Comparison of ENCODE assay signal across 2 cellular contexts in genomic region chr19:18401580-18402112, GRCh38.
A peak's percentile ranks its signal among the peaks of the same experiment; 100 is the strongest.
TF ChIP-seq lines count a peak whose summit lies in the region.

No MANE protein-coding gene starts in this region.

TF ChIP-seq in K562, 482 proteins besides CTCF, POLR2A, EP300 and RAD21 (continued from another document and continues in another):
- TF ChIP-seq, protein P1, sequence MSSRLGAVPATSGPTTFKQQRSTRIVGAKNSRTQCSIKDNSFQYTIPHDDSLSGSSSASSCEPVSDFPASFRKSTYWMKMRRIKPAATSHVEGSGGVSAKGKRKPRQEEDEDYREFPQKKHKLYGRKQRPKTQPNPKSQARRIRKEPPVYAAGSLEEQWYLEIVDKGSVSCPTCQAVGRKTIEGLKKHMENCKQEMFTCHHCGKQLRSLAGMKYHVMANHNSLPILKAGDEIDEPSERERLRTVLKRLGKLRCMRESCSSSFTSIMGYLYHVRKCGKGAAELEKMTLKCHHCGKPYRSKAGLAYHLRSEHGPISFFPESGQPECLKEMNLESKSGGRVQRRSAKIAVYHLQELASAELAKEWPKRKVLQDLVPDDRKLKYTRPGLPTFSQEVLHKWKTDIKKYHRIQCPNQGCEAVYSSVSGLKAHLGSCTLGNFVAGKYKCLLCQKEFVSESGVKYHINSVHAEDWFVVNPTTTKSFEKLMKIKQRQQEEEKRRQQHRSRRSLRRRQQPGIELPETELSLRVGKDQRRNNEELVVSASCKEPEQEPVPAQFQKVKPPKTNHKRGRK (tag; IDR thresholded peaks at IDR 0.05): no peak
- peak; percentile 90 for TF ChIP-seq RBM25 (IDR thresholded peaks at IDR 0.05; ENCODE audit: low read depth, low read length, severe bottlenecking)
- TF ChIP-seq ZNF639 (CRISPR knock-in tag; conservative IDR thresholded peaks at IDR 0.05 in 1 of 2, IDR thresholded peaks at IDR 0.05 in 1 of 2): peak in 1 of 2 experiments; percentile 56; a peak in 1 of 4 replicates
- 0 out of 2 replicates have a peak, but pooled peaks have one; percentile 33 for TF ChIP-seq ZNF764 (CRISPR knock-in tag; IDR thresholded peaks at IDR 0.05; ENCODE audit: low read depth)
- TF ChIP-seq ARID2 (IDR thresholded peaks at IDR 0.05): no peak
- no peak for TF ChIP-seq CLOCK (CRISPR knock-in tag; IDR thresholded peaks at IDR 0.05; ENCODE audit: borderline replicate concordance)
- TF ChIP-seq PTBP1 (IDR thresholded peaks at IDR 0.05; ENCODE audit: low read depth, low read length): 0 out of 2 replicates have a peak, but pooled peaks have one; percentile 83
- no peak for TF ChIP-seq GATAD2A (IDR thresholded peaks at IDR 0.05)
- TF ChIP-seq RBBP5 (IDR thresholded peaks at IDR 0.05; ENCODE audit: borderline replicate concordance, insufficient read depth, low read length, poor library complexity, severe bottlenecking): no peak
- no peak for TF ChIP-seq CHD1 (IDR thresholded peaks at IDR 0.05; ENCODE audit: low read length)
- no peak for TF ChIP-seq TGIF2 (CRISPR knock-in tag; IDR thresholded peaks at IDR 0.05)
- TF ChIP-seq CBFA2T2 (conservative IDR thresholded peaks at IDR 0.05): peak; percentile 16; the same call in 1 of the 2 replicates
- peak; percentile 36; the same call in 1 of the 2 replicates for TF ChIP-seq CBFA2T3 (IDR thresholded peaks at IDR 0.05)
- peak; percentile 13 for TF ChIP-seq ZFP36 (IDR thresholded peaks at IDR 0.05; ENCODE audit: low read depth, low read length, partially characterized antibody)
- TF ChIP-seq SMAD4 (CRISPR knock-in tag; conservative IDR thresholded peaks at IDR 0.05): no peak
- TF ChIP-seq ZFP1 (CRISPR knock-in tag; IDR thresholded peaks at IDR 0.05): no peak
- no peak for TF ChIP-seq PCBP2 (IDR thresholded peaks at IDR 0.05; ENCODE audit: low read depth, low read length, poor library complexity, severe bottlenecking)
- peak; percentile 27; the same call in 1 of the 2 replicates for TF ChIP-seq JUND (IDR thresholded peaks at IDR 0.05; ENCODE audit: borderline replicate concordance, low read depth, low read length)
- TF ChIP-seq JUND (tag; IDR thresholded peaks at IDR 0.05; ENCODE audit: borderline replicate concordance, low read depth, low read length): no peak; the same call in 2 of the 3 replicates
- TF ChIP-seq ZNF449 (CRISPR knock-in tag; IDR thresholded peaks at IDR 0.05): peak; percentile 86; the same call in 1 of the 2 replicates
- TF ChIP-seq ZKSCAN1 (IDR thresholded peaks at IDR 0.05; ENCODE audit: low read depth, low read length): 0 out of 2 replicates have a peak, but pooled peaks have one; percentile 20
- no peak for TF ChIP-seq PHB (CRISPR knock-in tag; IDR thresholded peaks at IDR 0.05)
- TF ChIP-seq ELF2 (CRISPR knock-in tag; IDR thresholded peaks at IDR 0.05): 0 out of 2 replicates have a peak, but pooled peaks have one; percentile 55
- no peak for TF ChIP-seq ZNF253 (CRISPR knock-in tag; conservative IDR thresholded peaks at IDR 0.05)
- TF ChIP-seq, protein P2, sequence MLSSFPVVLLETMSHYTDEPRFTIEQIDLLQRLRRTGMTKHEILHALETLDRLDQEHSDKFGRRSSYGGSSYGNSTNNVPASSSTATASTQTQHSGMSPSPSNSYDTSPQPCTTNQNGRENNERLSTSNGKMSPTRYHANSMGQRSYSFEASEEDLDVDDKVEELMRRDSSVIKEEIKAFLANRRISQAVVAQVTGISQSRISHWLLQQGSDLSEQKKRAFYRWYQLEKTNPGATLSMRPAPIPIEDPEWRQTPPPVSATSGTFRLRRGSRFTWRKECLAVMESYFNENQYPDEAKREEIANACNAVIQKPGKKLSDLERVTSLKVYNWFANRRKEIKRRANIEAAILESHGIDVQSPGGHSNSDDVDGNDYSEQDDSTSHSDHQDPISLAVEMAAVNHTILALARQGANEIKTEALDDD (IDR thresholded peaks at IDR 0.05): no peak
- no peak for TF ChIP-seq SRSF1 (IDR thresholded peaks at IDR 0.05; ENCODE audit: low read depth, low read length)

TF ChIP-seq in HepG2, 621 proteins besides CTCF, POLR2A, EP300 and RAD21 (continued from another document and continues in another):
- TF ChIP-seq, protein P3, sequence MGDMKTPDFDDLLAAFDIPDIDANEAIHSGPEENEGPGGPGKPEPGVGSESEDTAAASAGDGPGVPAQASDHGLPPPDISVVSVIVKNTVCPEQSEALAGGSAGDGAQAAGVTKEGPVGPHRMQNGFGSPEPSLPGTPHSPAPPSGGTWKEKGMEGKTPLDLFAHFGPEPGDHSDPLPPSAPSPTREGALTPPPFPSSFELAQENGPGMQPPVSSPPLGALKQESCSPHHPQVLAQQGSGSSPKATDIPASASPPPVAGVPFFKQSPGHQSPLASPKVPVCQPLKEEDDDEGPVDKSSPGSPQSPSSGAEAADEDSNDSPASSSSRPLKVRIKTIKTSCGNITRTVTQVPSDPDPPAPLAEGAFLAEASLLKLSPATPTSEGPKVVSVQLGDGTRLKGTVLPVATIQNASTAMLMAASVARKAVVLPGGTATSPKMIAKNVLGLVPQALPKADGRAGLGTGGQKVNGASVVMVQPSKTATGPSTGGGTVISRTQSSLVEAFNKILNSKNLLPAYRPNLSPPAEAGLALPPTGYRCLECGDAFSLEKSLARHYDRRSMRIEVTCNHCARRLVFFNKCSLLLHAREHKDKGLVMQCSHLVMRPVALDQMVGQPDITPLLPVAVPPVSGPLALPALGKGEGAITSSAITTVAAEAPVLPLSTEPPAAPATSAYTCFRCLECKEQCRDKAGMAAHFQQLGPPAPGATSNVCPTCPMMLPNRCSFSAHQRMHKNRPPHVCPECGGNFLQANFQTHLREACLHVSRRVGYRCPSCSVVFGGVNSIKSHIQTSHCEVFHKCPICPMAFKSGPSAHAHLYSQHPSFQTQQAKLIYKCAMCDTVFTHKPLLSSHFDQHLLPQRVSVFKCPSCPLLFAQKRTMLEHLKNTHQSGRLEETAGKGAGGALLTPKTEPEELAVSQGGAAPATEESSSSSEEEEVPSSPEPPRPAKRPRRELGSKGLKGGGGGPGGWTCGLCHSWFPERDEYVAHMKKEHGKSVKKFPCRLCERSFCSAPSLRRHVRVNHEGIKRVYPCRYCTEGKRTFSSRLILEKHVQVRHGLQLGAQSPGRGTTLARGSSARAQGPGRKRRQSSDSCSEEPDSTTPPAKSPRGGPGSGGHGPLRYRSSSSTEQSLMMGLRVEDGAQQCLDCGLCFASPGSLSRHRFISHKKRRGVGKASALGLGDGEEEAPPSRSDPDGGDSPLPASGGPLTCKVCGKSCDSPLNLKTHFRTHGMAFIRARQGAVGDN (CRISPR knock-in tag; IDR thresholded peaks at IDR 0.05): peak; percentile 40; the same call in 1 of the 2 replicates
- no peak for TF ChIP-seq TMF1 (CRISPR knock-in tag; IDR thresholded peaks at IDR 0.05; ENCODE audit: low read depth)
- TF ChIP-seq, protein P4, sequence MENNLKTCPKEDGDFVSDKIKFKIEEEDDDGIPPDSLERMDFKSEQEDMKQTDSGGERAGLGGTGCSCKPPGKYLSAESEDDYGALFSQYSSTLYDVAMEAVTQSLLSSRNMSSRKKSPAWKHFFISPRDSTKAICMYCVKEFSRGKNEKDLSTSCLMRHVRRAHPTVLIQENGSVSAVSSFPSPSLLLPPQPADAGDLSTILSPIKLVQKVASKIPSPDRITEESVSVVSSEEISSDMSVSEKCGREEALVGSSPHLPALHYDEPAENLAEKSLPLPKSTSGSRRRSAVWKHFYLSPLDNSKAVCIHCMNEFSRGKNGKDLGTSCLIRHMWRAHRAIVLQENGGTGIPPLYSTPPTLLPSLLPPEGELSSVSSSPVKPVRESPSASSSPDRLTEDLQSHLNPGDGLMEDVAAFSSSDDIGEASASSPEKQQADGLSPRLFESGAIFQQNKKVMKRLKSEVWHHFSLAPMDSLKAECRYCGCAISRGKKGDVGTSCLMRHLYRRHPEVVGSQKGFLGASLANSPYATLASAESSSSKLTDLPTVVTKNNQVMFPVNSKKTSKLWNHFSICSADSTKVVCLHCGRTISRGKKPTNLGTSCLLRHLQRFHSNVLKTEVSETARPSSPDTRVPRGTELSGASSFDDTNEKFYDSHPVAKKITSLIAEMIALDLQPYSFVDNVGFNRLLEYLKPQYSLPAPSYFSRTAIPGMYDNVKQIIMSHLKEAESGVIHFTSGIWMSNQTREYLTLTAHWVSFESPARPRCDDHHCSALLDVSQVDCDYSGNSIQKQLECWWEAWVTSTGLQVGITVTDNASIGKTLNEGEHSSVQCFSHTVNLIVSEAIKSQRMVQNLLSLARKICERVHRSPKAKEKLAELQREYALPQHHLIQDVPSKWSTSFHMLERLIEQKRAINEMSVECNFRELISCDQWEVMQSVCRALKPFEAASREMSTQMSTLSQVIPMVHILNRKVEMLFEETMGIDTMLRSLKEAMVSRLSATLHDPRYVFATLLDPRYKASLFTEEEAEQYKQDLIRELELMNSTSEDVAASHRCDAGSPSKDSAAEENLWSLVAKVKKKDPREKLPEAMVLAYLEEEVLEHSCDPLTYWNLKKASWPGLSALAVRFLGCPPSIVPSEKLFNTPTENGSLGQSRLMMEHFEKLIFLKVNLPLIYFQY (CRISPR knock-in tag; IDR thresholded peaks at IDR 0.05; ENCODE audit: borderline replicate concordance): no peak
- no peak for TF ChIP-seq SALL1 (CRISPR knock-in tag; IDR thresholded peaks at IDR 0.05)
- TF ChIP-seq NCOA2 (CRISPR knock-in tag; IDR thresholded peaks at IDR 0.05): no peak
- TF ChIP-seq KDM5A (IDR thresholded peaks at IDR 0.05; ENCODE audit: borderline replicate concordance, low read length): no peak
- TF ChIP-seq ZNF207 (IDR thresholded peaks at IDR 0.05; ENCODE audit: borderline replicate concordance): no peak
- no peak for TF ChIP-seq ZMAT3 (CRISPR knock-in tag; conservative IDR thresholded peaks at IDR 0.05)
- TF ChIP-seq TEAD3 (CRISPR knock-in tag; optimal IDR thresholded peaks at IDR 0.05; ENCODE audit: borderline replicate concordance): no peak
- no peak for TF ChIP-seq HNF4A (CRISPR knock-in tag; IDR thresholded peaks at IDR 0.05)
- TF ChIP-seq ZSCAN31 (CRISPR knock-in tag; IDR thresholded peaks at IDR 0.05; ENCODE audit: low read depth): no peak
- no peak for TF ChIP-seq ZNF296 (CRISPR knock-in tag; conservative IDR thresholded peaks at IDR 0.05)
- TF ChIP-seq ZNF839 (CRISPR knock-in tag; IDR thresholded peaks at IDR 0.05; ENCODE audit: borderline replicate concordance): no peak
- TF ChIP-seq NR1H2 (CRISPR knock-in tag; IDR thresholded peaks at IDR 0.05; ENCODE audit: borderline replicate concordance, low read depth): no peak
- no peak for TF ChIP-seq ZBTB34 (CRISPR knock-in tag; IDR thresholded peaks at IDR 0.05)
- no peak for TF ChIP-seq ZNF878 (CRISPR knock-in tag; IDR thresholded peaks at IDR 0.05)
- no peak for TF ChIP-seq SETDB1 (CRISPR knock-in tag; IDR thresholded peaks at IDR 0.05; ENCODE audit: borderline replicate concordance)
- no peak for TF ChIP-seq EHMT2 (IDR thresholded peaks at IDR 0.05; ENCODE audit: borderline replicate concordance, low read depth, low read length)
- TF ChIP-seq ESRRA (CRISPR knock-in tag; IDR thresholded peaks at IDR 0.05; ENCODE audit: low read depth): no peak
- peak; percentile 91 for TF ChIP-seq RCOR2 (CRISPR knock-in tag; IDR thresholded peaks at IDR 0.05)
- TF ChIP-seq ZNF768 (CRISPR knock-in tag; IDR thresholded peaks at IDR 0.05): no peak
- no peak for TF ChIP-seq ZNF597 (CRISPR knock-in tag; IDR thresholded peaks at IDR 0.05)
- TF ChIP-seq ELF4 (CRISPR knock-in tag; IDR thresholded peaks at IDR 0.05; ENCODE audit: borderline replicate concordance): no peak
- TF ChIP-seq ZXDC (CRISPR knock-in tag; IDR thresholded peaks at IDR 0.05): no peak
- TF ChIP-seq MED1 (CRISPR knock-in tag; IDR thresholded peaks at IDR 0.05): peak; percentile 47
- no peak for TF ChIP-seq TGIF2 (CRISPR knock-in tag; IDR thresholded peaks at IDR 0.05)
- TF ChIP-seq ZNF792 (CRISPR knock-in tag; IDR thresholded peaks at IDR 0.05): 0 out of 2 replicates have a peak, but pooled peaks have one; percentile 25
- no peak for TF ChIP-seq ZNF513 (CRISPR knock-in tag; conservative IDR thresholded peaks at IDR 0.05)
